1 cellular context compared by ENCODE assay signal in the genomic region with DNA sequence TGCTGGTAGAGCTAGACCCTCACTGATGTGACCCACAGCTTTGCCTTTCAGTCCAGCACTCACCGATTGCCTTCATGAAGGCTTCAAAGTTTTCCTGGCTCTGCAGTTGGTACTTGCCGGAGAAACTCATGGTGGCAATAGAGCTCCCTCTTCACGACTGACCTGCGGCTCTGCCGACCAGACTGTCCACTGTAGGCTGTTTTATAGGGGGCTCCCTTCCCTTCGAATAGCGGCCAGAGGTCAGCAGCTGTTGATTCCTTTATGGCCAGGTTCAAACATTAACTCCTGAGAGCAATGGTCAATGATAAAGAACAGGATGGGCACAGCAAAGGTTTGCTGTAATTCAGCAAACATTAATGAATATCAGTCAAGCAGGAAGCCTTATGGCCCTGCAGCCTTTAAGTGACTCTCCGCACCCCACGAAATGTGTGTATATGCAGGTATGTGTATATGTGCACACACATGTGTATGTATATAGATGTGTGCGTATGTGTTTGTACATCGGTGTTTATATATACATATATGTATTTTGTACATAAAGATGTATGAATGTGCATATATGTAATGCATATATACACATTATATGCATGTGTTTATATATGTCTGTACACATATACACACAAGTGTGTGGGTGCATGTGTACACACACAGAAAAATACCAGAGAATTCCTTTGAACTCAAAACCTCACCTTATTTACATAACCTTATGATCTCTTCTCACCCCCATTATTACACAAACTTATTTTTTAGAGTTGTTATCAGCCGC.
TF ChIP-seq lines count a peak whose summit lies in the region.

Gene FABP1 (minus strand): TSS at position 175 of the 766 bp plus-strand sequence. CDS start 45 bp downstream, at position 130.

TF ChIP-seq in HepG2, 621 proteins besides CTCF, POLR2A, EP300 and RAD21 (continued from another document):
- no peak for TF ChIP-seq ZNF318 (CRISPR knock-in tag; IDR thresholded peaks at IDR 0.05)
- peak; percentile 92; the same call in 1 of the 2 replicates for TF ChIP-seq SNAPC5 (CRISPR knock-in tag; IDR thresholded peaks at IDR 0.05; ENCODE audit: borderline replicate concordance)
- peak; percentile 79; the same call in 1 of the 2 replicates for TF ChIP-seq ARNT2 (CRISPR knock-in tag; IDR thresholded peaks at IDR 0.05; ENCODE audit: low read depth)
- no peak for TF ChIP-seq ZIK1 (CRISPR knock-in tag; IDR thresholded peaks at IDR 0.05; ENCODE audit: borderline replicate concordance, low read depth)
- no peak for TF ChIP-seq MAFF (IDR thresholded peaks at IDR 0.05; ENCODE audit: low read depth, low read length)
- no peak for TF ChIP-seq ZUFSP (CRISPR knock-in tag; IDR thresholded peaks at IDR 0.05; ENCODE audit: borderline replicate concordance)
- no peak for TF ChIP-seq HCFC1 (IDR thresholded peaks at IDR 0.05; ENCODE audit: low read depth, low read length)
- 0 out of 2 replicates have a peak, but pooled peaks have one; percentile 5 for TF ChIP-seq ONECUT2 (CRISPR knock-in tag; IDR thresholded peaks at IDR 0.05)
- TF ChIP-seq ZNF572 (CRISPR knock-in tag; IDR thresholded peaks at IDR 0.05) = no peak
- peak; percentile 52; the same call in 1 of the 2 replicates for TF ChIP-seq SMC3 (IDR thresholded peaks at IDR 0.05; ENCODE audit: low read length)
- peak; percentile 92; the same call in 1 of the 2 replicates for TF ChIP-seq ZNF839 (CRISPR knock-in tag; IDR thresholded peaks at IDR 0.05; ENCODE audit: borderline replicate concordance)
- TF ChIP-seq ZSCAN25 (CRISPR knock-in tag; IDR thresholded peaks at IDR 0.05) = no peak; the same call in 1 of the 2 replicates
- TF ChIP-seq, protein P1, sequence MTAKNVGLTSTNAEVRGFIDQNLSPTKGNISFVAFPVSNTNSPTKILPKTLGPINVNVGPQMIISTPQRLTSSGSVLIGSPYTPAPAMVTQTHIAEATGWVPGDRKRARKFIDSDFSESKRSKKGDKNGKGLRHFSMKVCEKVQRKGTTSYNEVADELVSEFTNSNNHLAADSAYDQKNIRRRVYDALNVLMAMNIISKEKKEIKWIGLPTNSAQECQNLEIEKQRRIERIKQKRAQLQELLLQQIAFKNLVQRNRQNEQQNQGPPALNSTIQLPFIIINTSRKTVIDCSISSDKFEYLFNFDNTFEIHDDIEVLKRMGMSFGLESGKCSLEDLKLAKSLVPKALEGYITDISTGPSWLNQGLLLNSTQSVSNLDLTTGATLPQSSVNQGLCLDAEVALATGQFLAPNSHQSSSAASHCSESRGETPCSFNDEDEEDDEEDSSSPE (CRISPR knock-in tag; IDR thresholded peaks at IDR 0.05) = peak; percentile 34
- TF ChIP-seq, protein P2, sequence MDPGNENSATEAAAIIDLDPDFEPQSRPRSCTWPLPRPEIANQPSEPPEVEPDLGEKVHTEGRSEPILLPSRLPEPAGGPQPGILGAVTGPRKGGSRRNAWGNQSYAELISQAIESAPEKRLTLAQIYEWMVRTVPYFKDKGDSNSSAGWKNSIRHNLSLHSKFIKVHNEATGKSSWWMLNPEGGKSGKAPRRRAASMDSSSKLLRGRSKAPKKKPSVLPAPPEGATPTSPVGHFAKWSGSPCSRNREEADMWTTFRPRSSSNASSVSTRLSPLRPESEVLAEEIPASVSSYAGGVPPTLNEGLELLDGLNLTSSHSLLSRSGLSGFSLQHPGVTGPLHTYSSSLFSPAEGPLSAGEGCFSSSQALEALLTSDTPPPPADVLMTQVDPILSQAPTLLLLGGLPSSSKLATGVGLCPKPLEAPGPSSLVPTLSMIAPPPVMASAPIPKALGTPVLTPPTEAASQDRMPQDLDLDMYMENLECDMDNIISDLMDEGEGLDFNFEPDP (CRISPR knock-in tag; conservative IDR thresholded peaks at IDR 0.05) = 0 out of 2 replicates have a peak, but pooled peaks have one; percentile 25
- no peak; the same call in 1 of the 2 replicates for TF ChIP-seq ZBTB39 (CRISPR knock-in tag; IDR thresholded peaks at IDR 0.05)
